Comparison of ENCODE assay signal across 8 cellular contexts in genomic region chr6:43181942-43182860, GRCh38. TPM values are rescaled to one million over a fixed set of nuclear protein-coding genes. Genes with fewer than 3 reads are reported as not detected.
DNase-seq lines count a peak whose midpoint lies in the region; ATAC-seq, FAIRE-seq and TF ChIP-seq lines count a peak whose summit lies in the region.

CUL9 (plus strand) TSS chr6:43182196; CDS start chr6:43184311, 2,115 bp downstream.

- H3K9me3 ChIP-seq in GM12878 (replicated peaks; ENCODE audit: control insufficient read depth, insufficient read depth, low read length), result no peaks in the 10 kb centered on the region; the same call in 2 of the 3 replicates
- H3K9me3 ChIP-seq in aorta (ENCODE audit: control insufficient read depth, low read length), result no peaks in the 10 kb centered on the region

- H2AFZ ChIP-seq in GM12878 (ENCODE audit: control insufficient read depth, low read depth, low read length), result peak within 1 kb of the TSS; percentile 83

- 2% methylated on average over 45 of the region's 51 CpGs for WGBS in GM12878 (ENCODE audit: insufficient coverage, insufficient replicate concordance, low lambda C conversion rate, missing lambda C conversion rate)
- 1 to 2% methylated on average over 25 to 51 of the region's 51 CpGs for WGBS in aorta, 2 donors

- ATAC-seq in GM12878 (peak; percentile 99), aorta (ENCODE audit: low FRiP score) (peak; percentile 96)

- TF ChIP-seq RAD21 in GM12878 (IDR thresholded peaks at IDR 0.05; ENCODE audit: insufficient read depth, low read depth, low read length), result no peak

- H4K20me1 ChIP-seq in GM12878 (ENCODE audit: control insufficient read depth, insufficient read depth), result no peaks in the 10 kb centered on the region

- H3K4me2 ChIP-seq in GM12878 (ENCODE audit: control insufficient read depth, insufficient read depth), result peak within 1 kb of the TSS; percentile 84

- no peak for FAIRE-seq in GM12878 (lab: Jason Lieb, UNC)

- DNase-seq in GM12865 (ENCODE audit: low read depth), result peak; percentile 88
- DNase-seq in HFF-Myc (ENCODE audit: extremely low read depth, low read depth), result no peak
- DNase-seq in NCI-H1092 treated with DMSO at 0.1 percent for 48 hours (lab: John Stamatoyannopoulos, UW), result peak; percentile 78
- peak; percentile 23 for DNase-seq in T1000 (lab: John Stamatoyannopoulos, UW)
- peak; percentile 31 for DNase-seq in GM12878 (ENCODE audit: low read depth, low spot score)
- peak; percentile 73 to 81 for DNase-seq in hippocampal formation (lab: John Stamatoyannopoulos, UW)
- DNase-seq in retinal pigment epithelial cell (ENCODE audit: low read depth), result peak; percentile 22
- peak; percentile 92 to 96 for DNase-seq in aorta

- peak within 1 kb of the TSS; percentile 66 for H3K9ac ChIP-seq in GM12878 (ENCODE audit: control insufficient read depth, insufficient read depth, low read length)

- no peak for TF ChIP-seq EP300 in GM12878 (IDR thresholded peaks at IDR 0.05; ENCODE audit: borderline replicate concordance in 1 of 2, control insufficient read depth in 1 of 2, low read depth in 2 of 2, low read length in 2 of 2)

- CTCF ChIA-PET in GM12878 (lab: Yijun Ruan, JAX), result interaction anchor here (0.7 to 1.3 kb wide), 4 partner anchors 9 to 216 kb away, joined by 4 to 7 read pairs (median 5); partner anchors contain the start of gene DNPH1

- H3K36me3 ChIP-seq in GM12878 (ENCODE audit: control insufficient read depth in 2 of 2, insufficient read depth in 2 of 2, low read length in 1 of 2), result peaks cover 14 to 20% of the 10 kb centered on the region in 2 experiments; a peak in 3 of 4 replicates
- peaks cover 0 to 15% of the 10 kb centered on the region in 2 donors for H3K36me3 ChIP-seq in aorta (ENCODE audit: control insufficient read depth in 1 of 2, insufficient read depth in 2 of 2, low read length in 1 of 2)

- H3K4me3 ChIP-seq in GM12865 (ENCODE audit: low read depth, low read length) (peak within 1 kb of the TSS; percentile 96), HFF-Myc (replicated peaks; ENCODE audit: low read depth, low read length) (peak within 1 kb of the TSS; percentile 55), GM12878 (peak within 1 kb of the TSS; percentile 69), retinal pigment epithelial cell (ENCODE audit: low read length) (peak within 1 kb of the TSS; percentile 87), aorta (ENCODE audit: low read length in 2 of 2) (peak within 1 kb of the TSS; percentile 30 to 62)

- H3K4me1 ChIP-seq in GM12878 (ENCODE audit: control insufficient read depth, insufficient read depth, low read length) (peaks cover 13% of the 10 kb centered on the region), aorta (ENCODE audit: control insufficient read depth in 1 of 2, insufficient read depth in 2 of 2, low read length in 2 of 2) (no peaks in the 10 kb centered on the region)

- H3K79me2 ChIP-seq in GM12878 (ENCODE audit: control insufficient read depth, insufficient read depth, low read length), result peaks cover 11% of the 10 kb centered on the region

- RAD21 ChIA-PET in GM12878 (lab: Charles Lee; ENCODE audit: unreplicated experiment), result interaction anchor here (0.6 to 1.5 kb wide), 4 partner anchors 47 to 451 kb away, joined by 3 read pairs; partner anchors contain the start of genes DNPH1 and ZNF318

- TF ChIP-seq CTCF in GM12865 (IDR thresholded peaks at IDR 0.05; ENCODE audit: insufficient read depth, low read depth, low read length, missing control alignments), result no peak
- TF ChIP-seq CTCF in HFF-Myc (IDR thresholded peaks at IDR 0.05; ENCODE audit: low read depth, low read length, missing control alignments), result no peak
- no peak for TF ChIP-seq CTCF in GM12878 (IDR thresholded peaks at IDR 0.05 in 2 of 3, conservative IDR thresholded peaks at IDR 0.05 in 1 of 3; ENCODE audit: control insufficient read depth in 2 of 3, extremely low read depth in 1 of 3, insufficient read depth in 1 of 3, low read depth in 3 of 3, low read length in 3 of 3)
- no peak for TF ChIP-seq CTCF in retinal pigment epithelial cell (conservative IDR thresholded peaks at IDR 0.05; ENCODE audit: low read depth, low read length)

- intact Hi-C loops in GM12878 (cut with micrococcal nuclease; ENCODE audit: unreplicated experiment) (no loop called here), aorta (cut with DNase I) (no loop called here)

- SMC1A ChIA-PET in GM12878 (lab: Charles Lee; ENCODE audit: uncharacterized antibody, unreplicated experiment), result interaction anchor here (0.8 to 1.7 kb wide), 3 partner anchors 9 to 324 kb away, joined by 3 to 6 read pairs (median 3); no protein-coding TSS in a partner anchor

- POLR2A ChIA-PET in GM12878 (lab: Charles Lee), result interaction anchor here (0.8 to 2.2 kb wide), 7 partner anchors 9 to 389 kb away, joined by 3 to 11 read pairs (median 5); partner anchors contain the start of genes KLC4 and MRPL2

- peak within 1 kb of the TSS; percentile 59 for H3K27ac ChIP-seq in GM12878 (ENCODE audit: control insufficient read depth, insufficient read depth)
- H3K27ac ChIP-seq in aorta (ENCODE audit: low read depth in 1 of 2, low read length in 2 of 2), result no peak within 1 kb of the TSS

- in situ Hi-C loops in GM12878 (cut with MboI), result no loop called here

- BruUV-seq in GM12878 (replicated peaks; lab: Mats Ljungman, UMichigan), result no TSS peak

- peak; percentile 89 for TF ChIP-seq POLR2A in GM12878 (IDR thresholded peaks at IDR 0.05; ENCODE audit: low read depth, low read length)

- no peaks in the 10 kb centered on the region for H3K27me3 ChIP-seq in GM12878 (replicated peaks in 1 of 2; ENCODE audit: control insufficient read depth in 2 of 2, insufficient read depth in 2 of 2, low read length in 1 of 2)
- H3K27me3 ChIP-seq in aorta (ENCODE audit: control insufficient read depth in 1 of 2, insufficient read depth in 2 of 2, low read length in 1 of 2), result no peaks in the 10 kb centered on the region

TF ChIP-seq in GM12878, 131 proteins besides CTCF, POLR2A, EP300 and RAD21 (continues in another document):
- TF ChIP-seq USF1 (IDR thresholded peaks at IDR 0.05; ENCODE audit: borderline replicate concordance, extremely low read length, insufficient read depth, low read depth, low read length) (peak; percentile 79), YBX1 (IDR thresholded peaks at IDR 0.05) (no peak), CBFB (IDR thresholded peaks at IDR 0.05; ENCODE audit: low read depth) (no peak), RBBP5 (conservative IDR thresholded peaks at IDR 0.05) (no peak), POLR2AphosphoS5 (IDR thresholded peaks at IDR 0.05; ENCODE audit: low read length) (peak; percentile 90), SIX5 (IDR thresholded peaks at IDR 0.05; ENCODE audit: low read depth, low read length, severe bottlenecking) (peak; percentile 44), LARP7 (IDR thresholded peaks at IDR 0.05) (peak; percentile 97), RCOR1 (conservative IDR thresholded peaks at IDR 0.05; ENCODE audit: low read depth, low read length) (no peak), MTA2 (IDR thresholded peaks at IDR 0.05; ENCODE audit: low read depth) (no peak), YY1 (IDR thresholded peaks at IDR 0.05; ENCODE audit: low read depth, low read length) (peak; percentile 74; the same call in 1 of the 2 replicates), TCF3 (IDR thresholded peaks at IDR 0.05; ENCODE audit: borderline replicate concordance, insufficient read depth, low read depth, low read length) (0 out of 2 replicates have a peak, but pooled peaks have one; percentile 31), CEBPB (IDR thresholded peaks at IDR 0.05; ENCODE audit: borderline replicate concordance in 1 of 2, low read depth in 2 of 2, low read length in 2 of 2) (no peak), ZNF384 (IDR thresholded peaks at IDR 0.05; ENCODE audit: borderline replicate concordance, low read depth, low read length) (no peak), TAF1 (IDR thresholded peaks at IDR 0.05; ENCODE audit: borderline replicate concordance, low read depth, low read length) (no peak), SMARCA5 (IDR thresholded peaks at IDR 0.05) (0 out of 2 replicates have a peak, but pooled peaks have one; percentile 41), PAX8 (IDR thresholded peaks at IDR 0.05) (no peak), PBX3 (IDR thresholded peaks at IDR 0.05; ENCODE audit: insufficient replicate concordance, low read depth, low read length) (no peak)

RNA-seq across cellular contexts. Expression of gene CUL9, which starts in this region (rescaled TPM):
- total RNA-seq in GM12878 (2013; cell fraction: nucleolus; rRNA removed), result 104 and 120 TPM in 2 replicates
- total RNA-seq in GM12878 (2014; rRNA removed) (22.1 and 27.2 TPM in 2 replicates), GM12878 (2014; rRNA removed; fragmentation: Illumina TruSeq; extraction: Trizol) (14.2 and 16.4 TPM in 2 replicates), GM12878 (2021) (36.0 and 42.7 TPM in 2 replicates), aorta (10 to 100 TPM; 32.6 to 54.6 TPM)
- 11.5 TPM for polyA plus RNA-seq in GM12878 (2011; ENCODE audit: low read depth)
- polyA plus RNA-seq in GM12878 (2011; rRNA removed) (11.0 and 16.2 TPM in 2 replicates), GM12878 (2014; fragmentation: Illumina TruSeq; extraction: Trizol) (12.7 and 16.5 TPM in 2 replicates), GM12878 (2014; fragmentation: Nextera tagmentation; extraction: Ambion mirVana) (1 to 10 TPM; 1.2 to 3.9 TPM), GM12878 (2014; rRNA removed) (46.7 and 48.3 TPM in 2 replicates), GM12878 (2016; fragmentation: Nextera tagmentation; extraction: Ambion mirVana) (10 to 100 TPM; 17.8 to 19.7 TPM), aorta (100 to 1,000 TPM in 1 of 2 donors, 1 to 10 TPM in 1; 8.1 to 106 TPM)
- polyA plus RNA-seq in GM12878 (2011; cell fraction: cytosol; rRNA removed), result 16.0 and 18.4 TPM in 2 replicates
- polyA plus RNA-seq in GM12878 (2011; cell fraction: nucleus; rRNA removed), result 180 and 223 TPM in 2 replicates
- polyA plus RNA-seq in GM12878 (2012), result 30.6 and 31.6 TPM in 2 replicates
- polyA minus RNA-seq in GM12878 (2011; rRNA and poly(A)+ RNA removed), result 14.6 and 23.4 TPM in 2 replicates
- polyA minus RNA-seq in GM12878 (2011; cell fraction: cytosol; rRNA and poly(A)+ RNA removed), result 4.3 and 8.4 TPM in 2 replicates
- 25.9 and 55.6 TPM in 2 replicates for polyA minus RNA-seq in GM12878 (2011; cell fraction: nucleus; rRNA and poly(A)+ RNA removed)

Comparison
In these comparisons a context has a peak if more than half of its experiments do, and no peak if none do; other contexts are left out.
1. H3K4me3 ChIP-seq: peak in every context shown above with its lines; median percentile 96 in GM12865; 87 in retinal pigment epithelial cell; 69 in GM12878; 55 in HFF-Myc; 46 in aorta.